ENCODE assay signal across 1 cellular context in the genomic region with DNA sequence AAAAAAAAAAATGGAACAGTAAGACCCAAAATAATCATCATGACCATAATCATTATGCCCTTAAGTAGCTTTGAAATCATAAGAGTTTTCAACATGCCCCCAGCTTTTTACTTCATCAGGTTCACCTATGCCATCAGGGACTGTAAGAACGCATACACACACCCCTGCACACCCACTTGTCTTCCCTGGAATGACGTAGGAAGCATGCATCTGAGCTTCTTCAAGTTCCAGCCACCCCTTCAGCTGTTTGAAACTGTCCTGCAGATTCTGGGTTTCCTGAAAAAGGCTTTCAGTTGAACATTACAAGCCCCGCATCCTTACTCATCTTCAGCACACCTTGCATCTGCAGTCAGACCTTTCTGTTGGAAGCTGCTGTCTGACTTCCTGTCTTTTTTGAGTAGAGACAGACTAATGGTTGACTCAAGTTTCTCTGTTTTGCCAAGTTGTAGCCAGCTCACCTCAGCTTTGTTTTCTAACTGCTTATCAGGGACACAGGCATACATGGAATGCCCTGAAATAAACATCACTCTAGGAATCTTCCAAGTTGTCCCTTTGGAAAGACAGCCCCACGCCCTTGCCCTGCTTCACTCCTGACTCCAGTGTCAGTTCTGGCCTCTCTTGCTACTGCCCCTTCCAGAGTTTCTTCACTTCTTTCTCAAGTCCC.
TF ChIP-seq lines count a peak whose summit lies in the region.

No MANE protein-coding gene starts in this region.

TF ChIP-seq in IMR-90, 13 proteins besides CTCF, POLR2A, EP300 and RAD21:
- TF ChIP-seq FOS (IDR thresholded peaks at IDR 0.05; ENCODE audit: low read depth, low read length) (no peak), NFE2L2 (IDR thresholded peaks at IDR 0.05; ENCODE audit: low read depth, low read length) (no peak), RCOR1 (IDR thresholded peaks at IDR 0.05; ENCODE audit: insufficient replicate concordance, low read length) (no peak), BHLHE40 (IDR thresholded peaks at IDR 0.05; ENCODE audit: low read depth, low read length) (no peak), CEBPB (IDR thresholded peaks at IDR 0.05; ENCODE audit: low read depth, low read length) (no peak), RFX5 (IDR thresholded peaks at IDR 0.05; ENCODE audit: low read depth, low read length) (no peak)
- TF ChIP-seq, protein P1, sequence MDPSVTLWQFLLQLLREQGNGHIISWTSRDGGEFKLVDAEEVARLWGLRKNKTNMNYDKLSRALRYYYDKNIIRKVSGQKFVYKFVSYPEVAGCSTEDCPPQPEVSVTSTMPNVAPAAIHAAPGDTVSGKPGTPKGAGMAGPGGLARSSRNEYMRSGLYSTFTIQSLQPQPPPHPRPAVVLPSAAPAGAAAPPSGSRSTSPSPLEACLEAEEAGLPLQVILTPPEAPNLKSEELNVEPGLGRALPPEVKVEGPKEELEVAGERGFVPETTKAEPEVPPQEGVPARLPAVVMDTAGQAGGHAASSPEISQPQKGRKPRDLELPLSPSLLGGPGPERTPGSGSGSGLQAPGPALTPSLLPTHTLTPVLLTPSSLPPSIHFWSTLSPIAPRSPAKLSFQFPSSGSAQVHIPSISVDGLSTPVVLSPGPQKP (IDR thresholded peaks at IDR 0.05; ENCODE audit: borderline replicate concordance, low read depth, low read length) = no peak
TF ChIP-seq in IMR-90: peak in this region for 0.
